ENCODE assay signal across 8 cellular contexts in genomic region chr10:110354322-110354766, GRCh38. TPM values are rescaled to one million over a fixed set of nuclear protein-coding genes. Genes with fewer than 3 reads are reported as not detected.
DNase-seq lines count a peak whose midpoint lies in the region; ATAC-seq and TF ChIP-seq lines count a peak whose summit lies in the region.

No MANE protein-coding gene starts in this region.

- 26 to 32% methylated on average over 11 of the region's 11 CpGs for WGBS in lower leg skin, 2 donors

- H3K4me3 Mint-ChIP-seq in CD14-positive monocyte: peak overlapping the region in 1 of 2 donors; percentile 62

- DNase-seq in CD14-positive monocyte (ENCODE audit: low spot score) (peak; percentile 84), NCI-H2081 treated with DMSO at 0.1 percent for 48 hours (lab: John Stamatoyannopoulos, UW) (peak; percentile 15), colonic mucosa (peak; percentile 83), lower leg skin (ENCODE audit: low spot score in 2 of 2) (peak; percentile 77 to 94)
- peak; percentile 67 to 81 for DNase-seq in activated CD4-positive, alpha-beta T cell treated with anti-CD3 and anti-CD28 coated beads for 24 hours (ENCODE audit: low read depth in 2 of 2)
- peak; percentile 56 to 67 (median 57) for DNase-seq in stimulated activated CD4-positive, alpha-beta T cell treated with anti-CD3 and anti-CD28 coated beads, TNF-alpha, amount 100 ng/mL, for 4 hours (ENCODE audit: low read depth in 3 of 3)

- no peak for TF ChIP-seq POLR2A in lower leg skin (IDR thresholded peaks at IDR 0.05)

- H3K27me3 Mint-ChIP-seq in CD14-positive monocyte (ENCODE audit: low read depth in 3 of 3): peaks cover 5 to 7% (median 7%) of the 10 kb centered on the region in 3 donors

- H3K4me3 ChIP-seq in colonic mucosa: no peak overlapping the region
- H3K4me3 ChIP-seq in lower leg skin (ENCODE audit: low read depth, poor library complexity, severe bottlenecking): no peak overlapping the region

- H3K27ac Mint-ChIP-seq in CD14-positive monocyte: peak overlapping the region in 1 of 7 donors; percentile 56

- no peaks in the 10 kb centered on the region for H3K36me3 ChIP-seq in colonic mucosa

- H3K27me3 ChIP-seq in colonic mucosa: no peaks in the 10 kb centered on the region

- peak; percentile 23 for ATAC-seq in GM21423 (IDR thresholded peaks at IDR 0.05; ENCODE audit: unreplicated experiment)
- no peak for ATAC-seq in GM21390 (IDR thresholded peaks at IDR 0.05; ENCODE audit: unreplicated experiment)

- H3K9me3 Mint-ChIP-seq in CD14-positive monocyte: no peaks in the 10 kb centered on the region

- no peaks in the 10 kb centered on the region for H3K4me1 ChIP-seq in colonic mucosa

- H3K9ac ChIP-seq in colonic mucosa (ENCODE audit: low read depth in 2 of 2, low read length in 2 of 2): no peak overlapping the region

- TF ChIP-seq CTCF in CD14-positive monocyte (IDR thresholded peaks at IDR 0.05) (peak; percentile 85), colonic mucosa (IDR thresholded peaks at IDR 0.05) (peak; percentile 74), lower leg skin (IDR thresholded peaks at IDR 0.05) (no peak)

- H3K4me1 Mint-ChIP-seq in CD14-positive monocyte: peaks cover 10% of the 10 kb centered on the region

- no peaks in the 10 kb centered on the region for H3K9me3 ChIP-seq in colonic mucosa

- H3K36me3 Mint-ChIP-seq in CD14-positive monocyte: no peaks in the 10 kb centered on the region

- no peak overlapping the region for H3K27ac ChIP-seq in colonic mucosa

- intact Hi-C loops in CD14-positive monocyte (cut with micrococcal nuclease): loop anchor here in 1 of 2 donors (1.0 to 5.0 kb wide), 3 partner anchors 42 to 193 kb away; no protein-coding TSS in a partner anchor
- intact Hi-C loops in colonic mucosa (cut with DNase I): loop anchor here (5.0 kb wide), 1 partner anchor 193 kb away; no protein-coding TSS in a partner anchor
- intact Hi-C loops in lower leg skin (cut with DNase I; ENCODE audit: low total_unique reads): no loop called here

RNA-seq across cellular contexts. Expression of gene SMNDC1, which starts 49.6 kb away (rescaled TPM):
- polyA plus RNA-seq in CD14-positive monocyte: 10 to 100 TPM; 15.6 to 18.2 TPM
- total RNA-seq in colonic mucosa: 10 to 100 TPM; 24.8 to 32.1 TPM
- total RNA-seq in lower leg skin: 10 to 100 TPM in 2 of 4 donors, 1 to 10 TPM in 2; 8.0 to 20.5 (median 10.6) TPM

Comparison
In these comparisons a context has a peak if more than half of its experiments do, and no peak if none do; other contexts are left out.
1. DNase-seq: peak in every context shown above with its lines; median percentile 86 in lower leg skin; 84 in CD14-positive monocyte; 83 in colonic mucosa; 74 in activated CD4-positive, alpha-beta T cell treated with anti-CD3 and anti-CD28 coated beads for 24 hours; 57 in stimulated activated CD4-positive, alpha-beta T cell treated with anti-CD3 and anti-CD28 coated beads, TNF-alpha, amount 100 ng/mL, for 4 hours; 15 in NCI-H2081 treated with DMSO at 0.1 percent for 48 hours.
2. CTCF ChIP-seq: peak in CD14-positive monocyte (single experiment) and colonic mucosa (single experiment); none in lower leg skin (0 of 3).